ENCODE assay signal across 8 cellular contexts in the genomic region with DNA sequence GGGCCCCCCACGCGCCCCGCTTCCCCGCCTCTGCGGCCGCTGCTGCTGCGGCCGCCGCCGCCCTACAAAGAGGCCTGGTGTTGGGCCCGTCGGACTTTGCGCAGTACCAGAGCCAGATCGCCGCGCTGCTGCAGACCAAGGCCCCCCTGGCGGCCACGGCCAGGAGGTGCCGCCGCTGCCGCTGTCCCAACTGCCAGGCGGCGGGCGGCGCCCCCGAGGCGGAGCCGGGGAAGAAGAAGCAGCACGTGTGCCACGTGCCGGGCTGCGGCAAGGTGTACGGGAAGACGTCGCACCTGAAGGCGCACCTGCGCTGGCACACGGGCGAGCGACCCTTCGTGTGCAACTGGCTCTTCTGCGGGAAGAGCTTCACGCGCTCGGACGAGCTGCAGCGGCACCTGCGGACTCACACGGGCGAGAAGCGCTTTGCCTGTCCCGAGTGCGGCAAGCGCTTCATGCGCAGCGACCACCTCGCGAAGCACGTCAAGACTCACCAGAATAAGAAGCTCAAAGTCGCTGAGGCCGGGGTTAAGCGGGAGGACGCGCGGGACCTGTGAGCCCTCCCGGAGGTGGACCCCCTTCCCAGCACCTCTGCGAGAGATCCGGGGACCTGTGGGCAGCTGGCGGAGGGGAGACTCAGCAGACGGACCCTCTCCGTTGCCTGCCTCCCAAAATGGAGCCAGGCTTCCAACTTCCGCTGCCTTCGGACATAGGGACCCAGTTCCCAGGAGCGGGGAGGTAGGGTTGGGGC. TPM values are rescaled to one million over a fixed set of nuclear protein-coding genes. Genes with fewer than 3 reads are reported as not detected.
DNase-seq lines count a peak whose midpoint lies in the region; ATAC-seq and TF ChIP-seq lines count a peak whose summit lies in the region.

No MANE protein-coding gene starts in this region.

- peaks cover 27% of the 10 kb centered on the region for H3K4me1 Mint-ChIP-seq in activated naive CD4-positive, alpha-beta T cell treated with anti-CD3 and anti-CD28 coated beads, Interleukin-2, amount 10 ng/mL, durations not matched to agents 7 days and 5 days

- WGBS in heart left ventricle, 4 donors, result 3 to 20% (median 15%) methylated on average over 20 to 74 of the region's 74 CpGs

- peak; percentile 33 to 66 (median 46) for TF ChIP-seq CTCF in heart left ventricle (IDR thresholded peaks at IDR 0.05)

- H3K4me3 Mint-ChIP-seq in activated naive CD4-positive, alpha-beta T cell treated with anti-CD3 and anti-CD28 coated beads, Interleukin-2, amount 10 ng/mL, durations not matched to agents 7 days and 5 days, result peak overlapping the region; percentile 7

- CTCF ChIA-PET in activated naive CD4-positive, alpha-beta T cell treated with anti-CD3 and anti-CD28 coated beads, Interleukin-2, amount 10 ng/mL, durations not matched to agents 7 days and 5 days (lab: Charles Lee), result interaction anchor here (0.6 to 1.0 kb wide), 4 partner anchors 8 to 404 kb away, joined by 3 to 7 read pairs (median 4); no protein-coding TSS in a partner anchor

- TF ChIP-seq POLR2A in heart left ventricle (IDR thresholded peaks at IDR 0.05), result no peak

- peaks cover 3% of the 10 kb centered on the region for H3K36me3 Mint-ChIP-seq in activated naive CD4-positive, alpha-beta T cell treated with anti-CD3 and anti-CD28 coated beads, Interleukin-2, amount 10 ng/mL, durations not matched to agents 7 days and 5 days

- H3K27ac Mint-ChIP-seq in activated naive CD4-positive, alpha-beta T cell treated with anti-CD3 and anti-CD28 coated beads, Interleukin-2, amount 10 ng/mL, durations not matched to agents 7 days and 5 days, result peak overlapping the region; percentile 1

- peaks cover 76% of the 10 kb centered on the region for H3K27me3 Mint-ChIP-seq in activated naive CD4-positive, alpha-beta T cell treated with anti-CD3 and anti-CD28 coated beads, Interleukin-2, amount 10 ng/mL, durations not matched to agents 7 days and 5 days

- H3K4me3 ChIP-seq in H7 (ENCODE audit: insufficient read depth, low read depth, low read length), result peak overlapping the region; percentile 46
- peak overlapping the region in 8 of 12 donors; percentile 2 to 62 (median 28) for H3K4me3 ChIP-seq in heart left ventricle
- no peak overlapping the region for H3K4me3 ChIP-seq in MG63

- ATAC-seq in heart left ventricle (peak in 3 of 4 donors; percentile 51 to 71 (median 68)), HG02885 (IDR thresholded peaks at IDR 0.05; ENCODE audit: poor library complexity, unreplicated experiment) (no peak), HG02798 (IDR thresholded peaks at IDR 0.05; ENCODE audit: poor library complexity, unreplicated experiment) (no peak)

- peak; percentile 93 for DNase-seq in H7
- peak; percentile 38 for DNase-seq in activated naive CD4-positive, alpha-beta T cell treated with anti-CD3 and anti-CD28 coated beads, Interleukin-2, amount 10 ng/mL, durations not matched to agents 7 days and 5 days
- DNase-seq in heart left ventricle, result peak; percentile 19 to 69 (median 33)
- peak; percentile 86 for DNase-seq in retina
- DNase-seq in MG63, result no peak
- no peak for DNase-seq in putamen (ENCODE audit: low spot score)

- no peaks in the 10 kb centered on the region for H3K9me3 Mint-ChIP-seq in activated naive CD4-positive, alpha-beta T cell treated with anti-CD3 and anti-CD28 coated beads, Interleukin-2, amount 10 ng/mL, durations not matched to agents 7 days and 5 days

- H3K27me3 ChIP-seq in H7 (ENCODE audit: control insufficient read depth, insufficient read depth, low read length) (peaks cover 79% of the 10 kb centered on the region), heart left ventricle (peaks cover 46 to 97% (median 84%) of the 10 kb centered on the region in 9 donors), MG63 (no peaks in the 10 kb centered on the region)

- H3K9me3 ChIP-seq in heart left ventricle (no peaks in the 10 kb centered on the region), MG63 (no peaks in the 10 kb centered on the region)

- H3K27ac ChIP-seq in heart left ventricle, result no peak overlapping the region

- H3K4me1 ChIP-seq in heart left ventricle, result peaks cover 0 to 45% (median 25%) of the 10 kb centered on the region in 12 donors

- no peaks in the 10 kb centered on the region for H3K36me3 ChIP-seq in H7 (replicated peaks; ENCODE audit: control insufficient read depth, insufficient read depth, low read length)
- H3K36me3 ChIP-seq in heart left ventricle, result no peaks in the 10 kb centered on the region
- H3K36me3 ChIP-seq in MG63, result no peaks in the 10 kb centered on the region

- intact Hi-C loops in heart left ventricle (cut with DNase I), result loop anchor here in 7 of 10 donors (5.0 to 10.0 kb wide), 4 partner anchors 212 to 232 kb away; no protein-coding TSS in a partner anchor

RNA-seq across cellular contexts. Expression of a gene that starts 1.9 kb away (rescaled TPM):
- total RNA-seq in H7 (2014; rRNA removed; shearing (Covaris generic)), result 7.0 and 10.1 TPM in 2 replicates
- 1 to 10 TPM in 1 of 9 donors, under 1 TPM in 4, not detected in 4; 0.16 to 1.4 (median 0.28) TPM for total RNA-seq in heart left ventricle
- polyA plus RNA-seq in heart left ventricle, result under 1 TPM; 0.08 to 0.23 TPM
- total RNA-seq in MG63 (2014; rRNA removed; shearing (Covaris generic); ENCODE audit: low replicate concordance), result 0.20 and 0.39 TPM in 2 replicates

RNA-seq across cellular contexts. Expression of a gene that starts 53.2 kb away (rescaled TPM):
- 0.89 TPM in 1 of 2 replicates, not detected in the other for total RNA-seq in H7 (2014; rRNA removed; shearing (Covaris generic))
- total RNA-seq in heart left ventricle, result 1 to 10 TPM in 2 of 9 donors, under 1 TPM in 3, not detected in 4; 0.85 to 3.4 (median 0.98) TPM
- polyA plus RNA-seq in heart left ventricle, result 1 to 10 TPM in 1 of 2 donors, under 1 TPM in 1; 0.22 to 1.9 TPM
- 1.5 TPM in 1 of 2 replicates, not detected in the other for total RNA-seq in MG63 (2014; rRNA removed; shearing (Covaris generic); ENCODE audit: low replicate concordance)

Comparison
In these comparisons a context has a peak if more than half of its experiments do, and no peak if none do; other contexts are left out.
1. DNase-seq: peak in H7 (single experiment), activated naive CD4-positive, alpha-beta T cell treated with anti-CD3 and anti-CD28 coated beads, Interleukin-2, amount 10 ng/mL, durations not matched to agents 7 days and 5 days (single experiment), heart left ventricle (5 of 5) and retina (single experiment); none in MG63 (single experiment) and putamen (single experiment).
2. ATAC-seq: peak in heart left ventricle (3 of 4); none in HG02885 (single experiment) and HG02798 (single experiment).